In the genomic region with DNA sequence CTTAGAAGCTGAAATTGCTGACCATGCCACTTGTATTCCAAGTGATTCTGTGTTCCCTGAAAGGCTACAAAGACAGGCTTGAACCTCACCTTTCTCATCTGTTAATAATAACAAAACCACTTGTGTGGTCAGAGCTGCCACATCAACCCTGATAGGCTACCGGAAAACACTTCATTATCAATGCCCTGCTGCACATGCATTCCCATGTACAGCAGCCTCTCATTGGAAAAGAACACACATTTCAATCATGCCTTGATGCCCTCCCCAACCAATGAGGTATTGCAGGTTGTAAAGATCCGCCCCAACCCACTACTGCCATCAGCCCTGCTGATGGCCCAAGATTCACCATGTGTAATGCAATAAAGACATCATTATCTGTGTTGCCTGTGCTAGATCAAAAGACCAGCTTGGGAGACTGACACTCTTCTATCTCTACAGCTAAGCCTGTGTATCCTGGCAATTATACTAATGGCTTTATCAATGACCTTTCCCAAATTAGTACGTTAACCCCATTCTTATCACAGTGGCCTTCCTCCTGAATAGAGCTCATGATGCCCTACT, we compare ENCODE assay signal across 23 cellular contexts. TPM values are rescaled to one million over a fixed set of nuclear protein-coding genes. Genes with fewer than 3 reads are reported as not detected.
DNase-seq lines count a peak whose midpoint lies in the region; ATAC-seq and TF ChIP-seq lines count a peak whose summit lies in the region.
"Had no signal": no experiment of that assay in that cellular context is flagged by ENCODE, and none has a peak within 500 bp of the region (broad histone marks: within the 10 kb centered on the region; RNA-seq: fewer than 3 reads in every experiment).

No MANE protein-coding gene starts in this region.

- no peak for TF ChIP-seq CTCF in omental fat pad (IDR thresholded peaks at IDR 0.05)

- ATAC-seq in GM19452 (IDR thresholded peaks at IDR 0.05; ENCODE audit: unreplicated experiment): peak; percentile 35
- ATAC-seq in omental fat pad (ENCODE audit: low FRiP score): no peak
- no peak for ATAC-seq in GM18858 (IDR thresholded peaks at IDR 0.05; ENCODE audit: unreplicated experiment)
- ATAC-seq: left colon; stimulated activated naive B cell treated with anti-CD40 and anti-IgM and Interleukin-4, amounts not matched to agents 10 μg/mL and 1 μg/mL and 100 μg/mL, for 72 hours; T-cell had no signal

- DNase-seq in Daoy (ENCODE audit: low read depth): peak; percentile 24
- DNase-seq in RPMI8226: peak; percentile 55
- DNase-seq in left kidney (ENCODE audit: low read depth, low spot score): peak; percentile 41
- DNase-seq in omental fat pad (ENCODE audit: low spot score): no peak
- DNase-seq in NCI-H526 treated with DMSO at 0.1 percent for 48 hours (lab: John Stamatoyannopoulos, UW): no peak
- DNase-seq: activated CD4-positive, alpha-beta T cell treated with anti-CD3 and anti-CD28 coated beads for 48 hours; activated CD8-positive, alpha-beta memory T cell treated with anti-CD3 and anti-CD28 coated beads, Interleukin-2, amount 50 U/mL, for 48 hours; activated gamma-delta T cell treated with Interleukin-2 at 50 U/mL for 16 hours; adrenal gland; DND-41; glutamatergic neuron; KG1; left colon; NCI-H2029; NCI-H510A treated with DMSO at 0.1 percent for 48 hours; nephron progenitor cell; Right ventricle myocardium superior; stimulated activated CD4-positive, alpha-beta T cell treated with anti-CD3 and anti-CD28 coated beads, Interleukin-2, amount 100 ng/mL, for 24 hours; stimulated activated naive B cell treated with anti-CD40 and anti-IgM and Interleukin-4, amounts not matched to agents 10 μg/mL and 1 μg/mL and 100 μg/mL, for 72 hours; T-cell had no signal

RNA-seq across cellular contexts. Expression of a gene that starts 2.8 kb away (rescaled TPM):
- total RNA-seq in Daoy (2014; rRNA removed; shearing (Covaris generic)): 0.40 TPM in 1 of 2 replicates, not detected in the other
- 1 to 10 TPM in 2 of 4 donors, under 1 TPM in 1, not detected in 1; 0.38 to 1.3 (median 1.2) TPM for total RNA-seq in omental fat pad
- total RNA-seq: posterior vena cava, Right ventricle myocardium superior had no signal

RNA-seq across cellular contexts. Expression of a gene that starts 24.0 kb away (rescaled TPM):
- total RNA-seq in Daoy (2014; rRNA removed; shearing (Covaris generic)): 29.7 and 41.9 TPM in 2 replicates
- 10 to 100 TPM; 18.4 to 86.2 (median 26.5) TPM for total RNA-seq in omental fat pad

Comparison
In these comparisons a context has a peak if more than half of its experiments do, and no peak if none do; other contexts are left out.
1. DNase-seq: peak in Daoy (single experiment), RPMI8226 (single experiment) and left kidney (single experiment); none in omental fat pad (single experiment) and NCI-H526 treated with DMSO at 0.1 percent for 48 hours (single experiment).